22 cellular contexts compared by ENCODE assay signal in the genomic region with DNA sequence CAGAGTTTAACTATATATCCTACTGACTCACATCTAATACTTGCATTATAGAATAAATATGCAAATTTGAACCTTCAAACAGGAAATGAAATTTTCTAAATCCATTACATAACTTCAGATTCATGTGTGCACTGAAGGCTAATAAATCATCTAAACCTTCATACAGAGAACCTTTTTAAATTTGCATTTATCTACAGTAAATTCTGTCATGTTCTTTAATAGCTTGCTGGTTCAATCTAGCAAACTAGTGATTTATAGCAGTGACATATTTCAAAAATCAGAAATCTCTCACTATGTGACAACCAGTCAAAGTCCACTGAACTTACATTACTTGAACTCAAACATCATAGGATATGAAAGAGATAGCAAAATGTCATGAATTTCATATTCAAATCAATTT.
DNase-seq lines count a peak whose midpoint lies in the region; ATAC-seq, FAIRE-seq and TF ChIP-seq lines count a peak whose summit lies in the region.
"Had no signal": no experiment of that assay in that cellular context is flagged by ENCODE, and none has a peak within 500 bp of the region (broad histone marks: within the 10 kb centered on the region; RNA-seq: fewer than 3 reads in every experiment).

No MANE protein-coding gene starts in this region.

- BruUV-seq in A673 (replicated peaks; lab: Mats Ljungman, UMichigan), result no TSS peak
- no TSS peak for BruUV-seq in OCI-LY7 (replicated peaks; lab: Mats Ljungman, UMichigan)

- peak; percentile 46 for ATAC-seq in HG03175 (IDR thresholded peaks at IDR 0.05; ENCODE audit: unreplicated experiment)
- ATAC-seq: Right ventricle myocardium inferior had no signal

- CTCF ChIA-PET in A673 (lab: Charles Lee) (no interaction called here), OCI-LY7 (lab: Charles Lee; ENCODE audit: unreplicated experiment) (no interaction called here)

- peak overlapping the region; percentile 17; the same call in 1 of the 2 replicates for H3K4me2 ChIP-seq in DOHH2 (ENCODE audit: low read length)
- no peak overlapping the region for H3K4me2 ChIP-seq in OCI-LY7 (ENCODE audit: low read length)

- H3K79me2 ChIP-seq in DOHH2 (ENCODE audit: control insufficient read depth, low read length) (peaks cover 72% of the 10 kb centered on the region), OCI-LY7 (ENCODE audit: insufficient read depth, low read depth, low read length) (peaks cover 49% of the 10 kb centered on the region; the same call in 1 of the 2 replicates)

- H3F3A ChIP-seq in DOHH2 (ENCODE audit: control insufficient read depth, insufficient read depth), result no peaks in the 10 kb centered on the region

- intact Hi-C loops in A673 (cut with micrococcal nuclease; ENCODE audit: unreplicated experiment), result no loop called here
- intact Hi-C loops in OCI-LY7 (cut with micrococcal nuclease; ENCODE audit: unreplicated experiment), result no loop called here

- TF ChIP-seq CTCF in A673 (conservative IDR thresholded peaks at IDR 0.05; ENCODE audit: low read depth, low read length), result no peak
- TF ChIP-seq CTCF in DOHH2 (IDR thresholded peaks at IDR 0.05; ENCODE audit: low read depth, low read length, poor library complexity, severe bottlenecking), result no peak
- no peak for TF ChIP-seq CTCF in OCI-LY7 (conservative IDR thresholded peaks at IDR 0.05; ENCODE audit: low read length)

- H3K36me3 ChIP-seq in A673 (ENCODE audit: insufficient read depth, low read length, poor library complexity, severe bottlenecking) (no peaks in the 10 kb centered on the region), DOHH2 (ENCODE audit: control insufficient read depth, low read length) (no peaks in the 10 kb centered on the region), OCI-LY7 (ENCODE audit: insufficient read depth, low read length) (peaks cover 5% of the 10 kb centered on the region)
- H3K36me3 ChIP-seq: HAP-1, MG63, SJSA1 had no signal

- POLR2A ChIA-PET in A673 (lab: Charles Lee; ENCODE audit: low non-redundant PET), result no interaction called here
- POLR2A ChIA-PET in OCI-LY7 (lab: Charles Lee), result no interaction called here

- H4K20me1 ChIP-seq in DOHH2 (ENCODE audit: control insufficient read depth, insufficient read depth, low read depth, low read length) (no peaks in the 10 kb centered on the region), OCI-LY7 (ENCODE audit: insufficient read depth, low read length) (no peaks in the 10 kb centered on the region)

- FAIRE-seq in islet of Langerhans (lab: Jason Lieb, UNC), result peak; percentile 69

- H3K27ac ChIP-seq in A673 (ENCODE audit: low read depth, low read length, poor library complexity, severe bottlenecking) (no peak overlapping the region), DOHH2 (ENCODE audit: low read depth, low read length) (no peak overlapping the region), OCI-LY7 (ENCODE audit: low read depth, low read length, poor library complexity, severe bottlenecking) (no peak overlapping the region)
- H3K27ac ChIP-seq: BLaER1 treated with 17β-estradiol and CSF1 and Interleukin-3, amounts not matched to agents 10 nM and 100 nM; GM23248; SJSA1 had no signal

- H3K4me3 ChIP-seq in A673 (ENCODE audit: low read depth, low read length, poor library complexity, severe bottlenecking), result no peak overlapping the region
- H3K4me3 ChIP-seq in DOHH2 (ENCODE audit: low read length), result no peak overlapping the region
- H3K4me3 ChIP-seq in OCI-LY7 (ENCODE audit: low read depth, low read length, poor library complexity, severe bottlenecking), result no peak overlapping the region
- H3K4me3 ChIP-seq: BLaER1 treated with 17β-estradiol and CSF1 and Interleukin-3, amounts not matched to agents 10 nM and 100 nM; GM23248; HAP-1; MG63; SJSA1 had no signal

- no peak overlapping the region for H2AFZ ChIP-seq in OCI-LY7 (ENCODE audit: low read length)
- H2AFZ ChIP-seq: GM23248 had no signal

- H3K9me3 ChIP-seq in A673 (ENCODE audit: low read depth, low read length, poor library complexity, severe bottlenecking) (no peaks in the 10 kb centered on the region), DOHH2 (ENCODE audit: control insufficient read depth, insufficient read depth, low read length) (peaks cover 1% of the 10 kb centered on the region; the same call in 1 of the 2 replicates), OCI-LY7 (ENCODE audit: low read length) (peaks cover 6% of the 10 kb centered on the region; the same call in 1 of the 2 replicates)
- H3K9me3 ChIP-seq: Caco-2, HAP-1, MG63, SJSA1 had no signal

- H3K4me1 ChIP-seq in A673 (ENCODE audit: insufficient read depth, low read length, poor library complexity, severe bottlenecking), result peaks cover 8% of the 10 kb centered on the region
- H3K4me1 ChIP-seq in DOHH2 (ENCODE audit: control insufficient read depth, low read length), result peaks cover 18% of the 10 kb centered on the region
- H3K4me1 ChIP-seq in OCI-LY7 (ENCODE audit: insufficient read depth, low read length, poor library complexity, severe bottlenecking), result no peaks in the 10 kb centered on the region
- H3K4me1 ChIP-seq: HAP-1 had no signal

- no peaks in the 10 kb centered on the region for H3K9me2 ChIP-seq in DOHH2 (replicated peaks; ENCODE audit: control insufficient read depth, low read length)
- no peaks in the 10 kb centered on the region for H3K9me2 ChIP-seq in OCI-LY7 (ENCODE audit: insufficient read depth, low read length)

- H3K27me3 ChIP-seq in A673 (replicated peaks; ENCODE audit: insufficient read depth, low read depth, low read length, poor library complexity) (no peaks in the 10 kb centered on the region), DOHH2 (ENCODE audit: control insufficient read depth, low read length) (no peaks in the 10 kb centered on the region)
- H3K27me3 ChIP-seq: BLaER1 treated with 17β-estradiol and CSF1 and Interleukin-3, amounts not matched to agents 10 nM and 100 nM; MG63; SJSA1 had no signal

- DNase-seq in A673 (ENCODE audit: low spot score) (peak; percentile 36), SKM-1 treated with dmso at 0.1 percent for 144 hours (lab: John Stamatoyannopoulos, UW; ENCODE audit: unreplicated experiment) (no peak), OCI-LY7 (ENCODE audit: low spot score) (no peak), T-helper 2 cell (no peak)
- DNase-seq: Caco-2; CD4-positive, alpha-beta memory T cell; DMS153; GM23248; MG63; NCI-H1092; NCI-H146; NCI-H2029; NCI-H226; NCI-H510A treated with DMSO at 0.1 percent for 48 hours; NCI-H774 had no signal
